Comparison of ENCODE assay signal across 18 cellular contexts in genomic region chr6:142592876-142593275, GRCh38.
DNase-seq lines count a peak whose midpoint lies in the region; ATAC-seq, FAIRE-seq and TF ChIP-seq lines count a peak whose summit lies in the region.
"Had no signal": no experiment of that assay in that cellular context is flagged by ENCODE, and none has a peak within 500 bp of the region (broad histone marks: within the 10 kb centered on the region; RNA-seq: fewer than 3 reads in every experiment).

No MANE protein-coding gene starts in this region.

- H3K27ac Mint-ChIP-seq in MCF 10A (ENCODE audit: low read depth, unreplicated experiment) (no peak overlapping the region), endothelial cell (ENCODE audit: unreplicated experiment) (no peak overlapping the region)
- H3K27ac Mint-ChIP-seq: CD8-positive, alpha-beta T cell had no signal

- no peaks in the 10 kb centered on the region for H3K27me3 Mint-ChIP-seq in MCF 10A (ENCODE audit: insufficient read depth, unreplicated experiment)
- peaks cover 1% of the 10 kb centered on the region for H3K27me3 Mint-ChIP-seq in endothelial cell (ENCODE audit: unreplicated experiment)

- H3K9me3 Mint-ChIP-seq in MCF 10A (ENCODE audit: unreplicated experiment) = peaks cover 14% of the 10 kb centered on the region
- peaks cover 6% of the 10 kb centered on the region for H3K9me3 Mint-ChIP-seq in endothelial cell (ENCODE audit: unreplicated experiment)

- H3K4me3 Mint-ChIP-seq in MCF 10A (ENCODE audit: unreplicated experiment) (no peak overlapping the region), endothelial cell (ENCODE audit: unreplicated experiment) (no peak overlapping the region)
- H3K4me3 Mint-ChIP-seq: CD8-positive, alpha-beta T cell had no signal

- no peak for ATAC-seq in GM21786 (IDR thresholded peaks at IDR 0.05; ENCODE audit: unreplicated experiment)
- no peak for ATAC-seq in HG03095 (IDR thresholded peaks at IDR 0.05; ENCODE audit: unreplicated experiment)
- ATAC-seq: CD8-positive, alpha-beta T cell had no signal

- H4K20me1 ChIP-seq in mammary epithelial cell (ENCODE audit: insufficient read depth, low read length) (no peaks in the 10 kb centered on the region), endothelial cell of umbilical vein (replicated peaks; ENCODE audit: control insufficient read depth, extremely low read depth, insufficient read depth, low read length) (no peaks in the 10 kb centered on the region)

- CTCF ChIA-PET in mammary epithelial cell (lab: Charles Lee; ENCODE audit: low non-redundant PET) = no interaction called here
- CTCF ChIA-PET in MCF 10A (lab: Yijun Ruan, JAX) = no interaction called here
- CTCF ChIA-PET in endothelial cell of umbilical vein (lab: Charles Lee) = interaction anchor here (0.7 kb wide), 1 partner anchor 118 kb away, joined by 3 read pairs; no protein-coding TSS in a partner anchor

- intact Hi-C loops in mammary epithelial cell (cut with micrococcal nuclease) (no loop called here), MCF 10A (cut with micrococcal nuclease) (no loop called here), endothelial cell of umbilical vein (cut with micrococcal nuclease) (no loop called here)

- H3K36me3 Mint-ChIP-seq in MCF 10A (ENCODE audit: insufficient read depth, unreplicated experiment) (no peaks in the 10 kb centered on the region), endothelial cell (ENCODE audit: low read depth, unreplicated experiment) (no peaks in the 10 kb centered on the region)
- H3K36me3 Mint-ChIP-seq: CD8-positive, alpha-beta T cell had no signal

- H3K4me1 Mint-ChIP-seq in MCF 10A (ENCODE audit: insufficient read depth, unreplicated experiment) = no peaks in the 10 kb centered on the region
- H3K4me1 Mint-ChIP-seq in endothelial cell (ENCODE audit: unreplicated experiment) = no peaks in the 10 kb centered on the region

- dilution Hi-C loops in mammary epithelial cell (cut with HindIII; ENCODE audit: low sequenced_read_pairs) (no loop called here), endothelial cell of umbilical vein (cut with MboI; ENCODE audit: extremely low pct_ligation_motif_present, low sequenced_read_pairs) (no loop called here)

- no peak overlapping the region for H3K27ac ChIP-seq in mammary epithelial cell (ENCODE audit: insufficient read depth, low read depth, low read length)
- H3K27ac ChIP-seq in endothelial cell of umbilical vein (ENCODE audit: insufficient read depth, low read depth, low read length) = no peak overlapping the region
- H3K27ac ChIP-seq: PC-9 had no signal

- no peak overlapping the region for H3K4me2 ChIP-seq in mammary epithelial cell (ENCODE audit: insufficient read depth, low read depth, low read length)
- H3K4me2 ChIP-seq in endothelial cell of umbilical vein (ENCODE audit: insufficient read depth, low read length) = no peak overlapping the region
- H3K4me2 ChIP-seq: PC-9 had no signal

- TF ChIP-seq CTCF in mammary epithelial cell (conservative IDR thresholded peaks at IDR 0.05 in 1 of 2, IDR thresholded peaks at IDR 0.05 in 1 of 2; ENCODE audit: extremely low read depth in 1 of 2, insufficient read depth in 1 of 2, low read depth in 1 of 2, low read length in 2 of 2) = no peak
- no peak for TF ChIP-seq CTCF in MCF 10A (IDR thresholded peaks at IDR 0.05; ENCODE audit: unreplicated experiment)
- TF ChIP-seq CTCF in LNCaP clone FGC (IDR thresholded peaks at IDR 0.05; ENCODE audit: control insufficient read depth, extremely low read depth, insufficient read depth) = no peak
- TF ChIP-seq CTCF in endothelial cell of umbilical vein (IDR thresholded peaks at IDR 0.05; ENCODE audit: extremely low read depth in 1 of 2, insufficient read depth in 1 of 2, low read depth in 1 of 2, low read length in 2 of 2) = no peak
- TF ChIP-seq CTCF in endothelial cell (IDR thresholded peaks at IDR 0.05; ENCODE audit: unreplicated experiment) = no peak

- no peaks in the 10 kb centered on the region for H3K79me2 ChIP-seq in mammary epithelial cell (ENCODE audit: insufficient read depth, low read length)
- no peaks in the 10 kb centered on the region for H3K79me2 ChIP-seq in endothelial cell of umbilical vein (ENCODE audit: control insufficient read depth, insufficient read depth, low read length)

- FAIRE-seq in endothelial cell of umbilical vein (lab: Jason Lieb, UNC) = no peak
- FAIRE-seq: A204.1 had no signal

- 91% methylated on average over 2 of the region's 2 CpGs for WGBS in mammary epithelial cell (ENCODE audit: low coverage, missing lambda C conversion rate)

- no TSS peak for BruUV-seq in mammary epithelial cell (replicated peaks; lab: Mats Ljungman, UMichigan)
- no TSS peak for BruUV-seq in MCF 10A (replicated peaks; lab: Mats Ljungman, UMichigan)
- no TSS peak for BruUV-seq in endothelial cell of umbilical vein (replicated peaks; lab: Mats Ljungman, UMichigan)

- H2AFZ ChIP-seq in mammary epithelial cell (ENCODE audit: low read depth, low read length) (no peak overlapping the region), endothelial cell of umbilical vein (ENCODE audit: low read depth, low read length) (no peak overlapping the region)
- H2AFZ ChIP-seq: PC-9 had no signal

- H3K36me3 ChIP-seq in mammary epithelial cell (ENCODE audit: insufficient read depth, low read length) (no peaks in the 10 kb centered on the region), endothelial cell of umbilical vein (ENCODE audit: control insufficient read depth in 2 of 2, extremely low read depth in 1 of 2, insufficient read depth in 2 of 2, low read length in 2 of 2) (no peaks in the 10 kb centered on the region)

- no peaks in the 10 kb centered on the region for H3K27me3 ChIP-seq in mammary epithelial cell (ENCODE audit: insufficient read depth, low read length)
- peaks cover 2 to 5% of the 10 kb centered on the region in 2 experiments for H3K27me3 ChIP-seq in endothelial cell of umbilical vein (ENCODE audit: control insufficient read depth in 2 of 2, insufficient read depth in 2 of 2, low read length in 2 of 2)

- H3K4me3 ChIP-seq in mammary epithelial cell (replicated peaks in 1 of 3; ENCODE audit: insufficient read depth in 1 of 3, low read depth in 2 of 3, low read length in 3 of 3) = no peak overlapping the region
- no peak overlapping the region for H3K4me3 ChIP-seq in LNCaP clone FGC (ENCODE audit: low read depth, low read length)
- H3K4me3 ChIP-seq in endothelial cell of umbilical vein (replicated peaks in 1 of 3; ENCODE audit: insufficient read depth in 1 of 3, low read depth in 1 of 3, low read length in 3 of 3) = no peak overlapping the region
- H3K4me3 ChIP-seq: PC-9 had no signal

- no peak for TF ChIP-seq POLR2A in endothelial cell of umbilical vein (IDR thresholded peaks at IDR 0.05; ENCODE audit: low read depth, low read length)

- no peaks in the 10 kb centered on the region for H3K9me3 ChIP-seq in mammary epithelial cell (replicated peaks; ENCODE audit: insufficient read depth, low read length)
- H3K9me3 ChIP-seq in endothelial cell of umbilical vein (replicated peaks; ENCODE audit: control insufficient read depth, insufficient read depth, low read length) = no peaks in the 10 kb centered on the region

- in situ Hi-C loops in mammary epithelial cell (cut with MboI; ENCODE audit: low sequenced_read_pairs in 2 of 2) = no loop called here

- POLR2A ChIA-PET in MCF 10A (lab: Yijun Ruan, JAX) (no interaction called here), endothelial cell of umbilical vein (lab: Charles Lee) (interaction anchor here (0.6 kb wide), 1 partner anchor 834 kb away, joined by 3 read pairs; no protein-coding TSS in a partner anchor)

- H3K9ac ChIP-seq in mammary epithelial cell (ENCODE audit: insufficient read depth, low read length) (no peak overlapping the region), endothelial cell of umbilical vein (replicated peaks; ENCODE audit: extremely low read depth, insufficient read depth, low read length) (no peak overlapping the region)

- H3K4me1 ChIP-seq in mammary epithelial cell (ENCODE audit: insufficient read depth, low read length) (no peaks in the 10 kb centered on the region), endothelial cell of umbilical vein (ENCODE audit: control insufficient read depth, extremely low read depth, insufficient read depth, low read length) (no peaks in the 10 kb centered on the region)

- H3K9me1 ChIP-seq in endothelial cell of umbilical vein (replicated peaks; ENCODE audit: control insufficient read depth, extremely low read depth, insufficient read depth, low read length) = no peaks in the 10 kb centered on the region

- DNase-seq in mammary epithelial cell (peak; percentile 26), MCF 10A (ENCODE audit: unreplicated experiment) (no peak), LNCaP clone FGC (ENCODE audit: low read depth) (peak; percentile 85), endothelial cell of umbilical vein (ENCODE audit: low read depth, low spot score) (no peak), endothelial cell (ENCODE audit: low spot score) (no peak)
- no peak for DNase-seq in stimulated activated CD4-positive, alpha-beta T cell treated with anti-CD3 and anti-CD28 coated beads, Interleukin-4, amount 100 ng/mL, for 24 hours
- DNase-seq: CD8-positive, alpha-beta T cell; DMS53; H7; KBM-7; NCI-H1417 treated with DMSO at 0.1 percent for 48 hours; NCI-H1930; NCI-H226; NCI-H524; PC-9 had no signal

TF ChIP-seq in endothelial cell of umbilical vein, 7 proteins besides CTCF, POLR2A, EP300 and RAD21:
- TF ChIP-seq, protein P1, sequence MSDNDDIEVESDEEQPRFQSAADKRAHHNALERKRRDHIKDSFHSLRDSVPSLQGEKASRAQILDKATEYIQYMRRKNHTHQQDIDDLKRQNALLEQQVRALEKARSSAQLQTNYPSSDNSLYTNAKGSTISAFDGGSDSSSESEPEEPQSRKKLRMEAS (IDR thresholded peaks at IDR 0.05; ENCODE audit: insufficient read depth, insufficient read length) = no peak
- no peak for TF ChIP-seq GATA2 (IDR thresholded peaks at IDR 0.05; ENCODE audit: insufficient read depth, insufficient read length, low read depth, low read length)
- no peak for TF ChIP-seq JUN (IDR thresholded peaks at IDR 0.05; ENCODE audit: borderline replicate concordance, insufficient read depth, insufficient read length, low read depth)
- TF ChIP-seq EZH2 (IDR thresholded peaks at IDR 0.05; ENCODE audit: borderline replicate concordance, low read depth, low read length, severe bottlenecking) = no peak
- no peak for TF ChIP-seq POLR2AphosphoS5 (IDR thresholded peaks at IDR 0.05; ENCODE audit: insufficient read depth, low read depth, low read length)
- peak; percentile 42 for TF ChIP-seq FOS (IDR thresholded peaks at IDR 0.05; ENCODE audit: borderline replicate concordance, insufficient read depth, low read length)
- TF ChIP-seq MYC (IDR thresholded peaks at IDR 0.05; ENCODE audit: low read depth, low read length) = no peak
TF ChIP-seq in endothelial cell of umbilical vein: peak in this region for 1.

Comparison
In these comparisons a context has a peak if more than half of its experiments do, and no peak if none do; other contexts are left out.
1. DNase-seq: peak in mammary epithelial cell (single experiment) and LNCaP clone FGC (single experiment); none in MCF 10A (single experiment), endothelial cell of umbilical vein (single experiment), endothelial cell (single experiment) and stimulated activated CD4-positive, alpha-beta T cell treated with anti-CD3 and anti-CD28 coated beads, Interleukin-4, amount 100 ng/mL, for 24 hours (single experiment).